In genomic region chr10:35546824-35547225, GRCh38 we compare ENCODE assay signal across 14 cellular contexts. TPM values are rescaled to one million over a fixed set of nuclear protein-coding genes. Genes with fewer than 3 reads are reported as not detected.
A peak's percentile ranks its signal among the peaks of the same experiment; 100 is the strongest.
DNase-seq lines count a peak whose midpoint lies in the region; ATAC-seq, FAIRE-seq and TF ChIP-seq lines count a peak whose summit lies in the region.
"Had no signal": no experiment of that assay in that cellular context is flagged by ENCODE, and none has a peak within 500 bp of the region (broad histone marks: within the 10 kb centered on the region; RNA-seq: fewer than 3 reads in every experiment).

No MANE protein-coding gene starts in this region.

- DNase-seq in AG10803 (ENCODE audit: low read depth): peak; percentile 34
- DNase-seq in HTR-8/SVneo (ENCODE audit: insufficient read length, low spot score): peak; percentile 39
- DNase-seq in kidney tubule cell (ENCODE audit: low spot score): peak; percentile 75
- no peak for DNase-seq in thyroid gland
- no peak for DNase-seq in NCI-H82 (lab: John Stamatoyannopoulos, UW)
- DNase-seq: activated T-cell treated with anti-CD3 and anti-CD28 coated beads, Interleukin-2, amount 50 U/mL, for 1 hour; CD4-positive, CD25-positive, alpha-beta regulatory T cell; substantia nigra had no signal

- H3K27ac ChIP-seq in thyroid gland: no peak overlapping the region
- H3K27ac ChIP-seq: neutrophil had no signal

- H3K9me3 Mint-ChIP-seq in brain: no peaks in the 10 kb centered on the region
- H3K9me3 Mint-ChIP-seq: CD4-positive, CD25-positive, alpha-beta regulatory T cell had no signal

- TF ChIP-seq POLR2A in thyroid gland (IDR thresholded peaks at IDR 0.05): no peak

- H3K4me1 ChIP-seq in thyroid gland: no peaks in the 10 kb centered on the region

- peak overlapping the region in 4 of 5 experiments; percentile 6 to 73 (median 35) for H3K27ac Mint-ChIP-seq in brain

- peaks cover 45% of the 10 kb centered on the region for H3K36me3 Mint-ChIP-seq in brain

- 94 to 98% methylated on average over 4 of the region's 4 CpGs for whole genome bisulfite sequencing in thyroid gland, 2 donors

- H3K4me3 ChIP-seq in AG10803 (ENCODE audit: low read length) (no peak overlapping the region), thyroid gland (replicated peaks in 1 of 3) (no peak overlapping the region)

- intact Hi-C loops in thyroid gland (cut with DNase I): no loop called here

- TF ChIP-seq CTCF in AG10803 (conservative IDR thresholded peaks at IDR 0.05; ENCODE audit: low read length) (no peak), brain (conservative IDR thresholded peaks at IDR 0.05) (no peak), thyroid gland (IDR thresholded peaks at IDR 0.05) (no peak)

- H3K9me3 ChIP-seq in thyroid gland: no peaks in the 10 kb centered on the region
- H3K9me3 ChIP-seq: neutrophil had no signal

- no peaks in the 10 kb centered on the region for H3K27me3 ChIP-seq in thyroid gland
- H3K27me3 ChIP-seq: neutrophil had no signal

- ATAC-seq in GM19463 (IDR thresholded peaks at IDR 0.05; ENCODE audit: unreplicated experiment) (no peak), GM19023 (IDR thresholded peaks at IDR 0.05; ENCODE audit: unreplicated experiment) (no peak)

- H3K4me3 Mint-ChIP-seq in brain: no peak overlapping the region
- H3K4me3 Mint-ChIP-seq: CD4-positive, CD25-positive, alpha-beta regulatory T cell had no signal

- H3K36me3 ChIP-seq in thyroid gland: no peaks in the 10 kb centered on the region

- H3K4me1 Mint-ChIP-seq in brain: peaks cover 18% of the 10 kb centered on the region

- FAIRE-seq in HTR-8/SVneo (lab: Jason Lieb, UNC): no peak
- FAIRE-seq: GM12891 had no signal

- H3K27me3 Mint-ChIP-seq in brain: no peaks in the 10 kb centered on the region
- H3K27me3 Mint-ChIP-seq: CD4-positive, CD25-positive, alpha-beta regulatory T cell had no signal

RNA-seq across cellular contexts. Expression of gene GJD4, which starts 58.3 kb away (rescaled TPM):
- polyA plus RNA-seq in brain (ENCODE audit: insufficient read depth, low read depth, low replicate concordance): not detected
- not detected for total RNA-seq in thyroid gland
- total RNA-seq: cardiac septum; CD4-positive, CD25-positive, alpha-beta regulatory T cell had no signal
- polyA plus RNA-seq: CD4-positive, CD25-positive, alpha-beta regulatory T cell had no signal

Comparison
In these comparisons a context has a peak if more than half of its experiments do, and no peak if none do; other contexts are left out.
1. DNase-seq: peak in AG10803 (single experiment), HTR-8/SVneo (single experiment) and kidney tubule cell (single experiment); none in thyroid gland (0 of 2) and NCI-H82 (single experiment).